ENCODE assay signal across 1 cellular context in the genomic region with DNA sequence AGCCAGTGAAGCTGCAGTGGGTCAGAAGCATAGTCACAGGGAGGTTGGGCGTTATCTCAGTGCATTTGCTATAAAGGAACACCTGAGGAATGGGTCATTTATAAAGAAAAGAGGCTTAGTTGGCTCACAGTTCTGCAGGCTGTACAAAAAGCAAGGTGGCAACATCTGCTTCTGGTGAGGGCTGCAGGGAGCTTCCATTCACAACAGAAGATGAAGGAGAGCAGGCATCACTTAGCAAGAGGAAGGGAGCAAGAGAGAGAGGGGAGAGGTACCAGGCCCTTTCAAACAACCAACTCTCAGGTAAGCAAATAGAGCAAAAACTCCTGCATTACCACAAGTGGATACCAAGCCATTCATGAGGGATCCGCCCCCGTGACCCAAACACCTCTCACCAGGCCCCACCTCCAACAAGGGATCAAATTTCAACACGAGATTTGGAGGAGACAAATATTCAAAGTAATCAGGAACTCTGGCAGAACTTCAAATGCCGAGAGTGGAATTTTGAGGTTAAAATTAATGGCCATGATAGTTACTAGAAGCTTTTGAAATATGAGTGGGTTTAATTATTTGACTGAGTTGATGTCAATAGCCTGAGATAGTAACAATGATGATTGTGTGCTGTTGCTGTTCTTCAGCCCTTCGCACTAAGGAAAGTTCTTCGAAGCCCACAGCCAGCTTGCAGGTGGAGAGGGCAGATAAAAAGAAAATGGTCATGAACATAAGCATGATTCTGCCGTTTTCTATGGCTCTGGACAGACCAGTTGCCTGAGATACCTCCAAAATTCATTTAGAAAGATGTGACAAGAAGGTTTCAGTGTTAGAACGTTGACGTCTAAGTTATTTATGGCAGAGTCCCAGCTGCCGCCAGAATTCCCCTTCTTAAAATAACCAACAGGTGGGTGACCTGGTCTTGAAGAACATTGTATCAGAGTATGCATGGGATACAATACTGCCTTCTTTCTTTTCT.
TF ChIP-seq lines count a peak whose summit lies in the region.

No MANE protein-coding gene starts in this region.

TF ChIP-seq in GM12878, 131 proteins besides CTCF, POLR2A, EP300 and RAD21 (continued from another document):
- TF ChIP-seq, protein P1, sequence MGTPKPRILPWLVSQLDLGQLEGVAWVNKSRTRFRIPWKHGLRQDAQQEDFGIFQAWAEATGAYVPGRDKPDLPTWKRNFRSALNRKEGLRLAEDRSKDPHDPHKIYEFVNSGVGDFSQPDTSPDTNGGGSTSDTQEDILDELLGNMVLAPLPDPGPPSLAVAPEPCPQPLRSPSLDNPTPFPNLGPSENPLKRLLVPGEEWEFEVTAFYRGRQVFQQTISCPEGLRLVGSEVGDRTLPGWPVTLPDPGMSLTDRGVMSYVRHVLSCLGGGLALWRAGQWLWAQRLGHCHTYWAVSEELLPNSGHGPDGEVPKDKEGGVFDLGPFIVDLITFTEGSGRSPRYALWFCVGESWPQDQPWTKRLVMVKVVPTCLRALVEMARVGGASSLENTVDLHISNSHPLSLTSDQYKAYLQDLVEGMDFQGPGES (IDR thresholded peaks at IDR 0.05) = no peak
- TF ChIP-seq PML (IDR thresholded peaks at IDR 0.05; ENCODE audit: low read length) = peak; percentile 95
- peak; percentile 90 for TF ChIP-seq EED (IDR thresholded peaks at IDR 0.05; ENCODE audit: low read depth)
- TF ChIP-seq MEF2B (IDR thresholded peaks at IDR 0.05; ENCODE audit: partially characterized antibody, poor library complexity, severe bottlenecking) = peak; percentile 97
- peak; percentile 94 for TF ChIP-seq JUNB (IDR thresholded peaks at IDR 0.05)
- peak; percentile 90 for TF ChIP-seq SP1 (IDR thresholded peaks at IDR 0.05; ENCODE audit: low read depth, low read length)
- TF ChIP-seq, protein P2, sequence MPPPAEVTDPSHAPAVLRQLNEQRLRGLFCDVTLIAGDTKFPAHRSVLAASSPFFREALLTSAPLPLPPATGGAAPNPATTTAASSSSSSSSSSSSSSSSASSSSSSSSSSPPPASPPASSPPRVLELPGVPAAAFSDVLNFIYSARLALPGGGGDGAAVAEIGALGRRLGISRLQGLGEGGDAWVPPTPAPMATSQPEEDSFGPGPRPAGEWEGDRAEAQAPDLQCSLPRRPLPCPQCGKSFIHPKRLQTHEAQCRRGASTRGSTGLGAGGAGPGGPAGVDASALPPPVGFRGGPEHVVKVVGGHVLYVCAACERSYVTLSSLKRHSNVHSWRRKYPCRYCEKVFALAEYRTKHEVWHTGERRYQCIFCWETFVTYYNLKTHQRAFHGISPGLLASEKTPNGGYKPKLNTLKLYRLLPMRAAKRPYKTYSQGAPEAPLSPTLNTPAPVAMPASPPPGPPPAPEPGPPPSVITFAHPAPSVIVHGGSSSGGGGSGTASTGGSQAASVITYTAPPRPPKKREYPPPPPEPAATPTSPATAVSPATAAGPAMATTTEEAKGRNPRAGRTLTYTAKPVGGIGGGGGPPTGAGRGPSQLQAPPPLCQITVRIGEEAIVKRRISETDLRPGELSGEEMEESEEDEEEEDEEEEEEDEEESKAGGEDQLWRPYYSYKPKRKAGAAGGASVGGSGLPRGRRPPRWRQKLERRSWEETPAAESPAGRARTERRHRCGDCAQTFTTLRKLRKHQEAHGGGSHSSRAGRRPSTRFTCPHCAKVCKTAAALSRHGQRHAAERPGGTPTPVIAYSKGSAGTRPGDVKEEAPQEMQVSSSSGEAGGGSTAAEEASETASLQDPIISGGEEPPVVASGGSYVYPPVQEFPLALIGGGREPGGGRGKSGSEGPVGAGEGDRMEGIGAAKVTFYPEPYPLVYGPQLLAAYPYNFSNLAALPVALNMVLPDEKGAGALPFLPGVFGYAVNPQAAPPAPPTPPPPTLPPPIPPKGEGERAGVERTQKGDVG (CRISPR knock-in tag; IDR thresholded peaks at IDR 0.05) = no peak
- peak; percentile 70 for TF ChIP-seq MYB (IDR thresholded peaks at IDR 0.05; ENCODE audit: borderline replicate concordance, low read depth, low read length)
- TF ChIP-seq EGR1 (IDR thresholded peaks at IDR 0.05; ENCODE audit: borderline replicate concordance in 1 of 2, low read depth in 2 of 2, low read length in 2 of 2) = peak in 1 of 2 experiments; percentile 69; a peak in 2 of 3 replicates
- no peak for TF ChIP-seq SREBF2 (IDR thresholded peaks at IDR 0.05; ENCODE audit: low read length)
- TF ChIP-seq, protein P3, sequence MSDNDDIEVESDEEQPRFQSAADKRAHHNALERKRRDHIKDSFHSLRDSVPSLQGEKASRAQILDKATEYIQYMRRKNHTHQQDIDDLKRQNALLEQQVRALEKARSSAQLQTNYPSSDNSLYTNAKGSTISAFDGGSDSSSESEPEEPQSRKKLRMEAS (IDR thresholded peaks at IDR 0.05; ENCODE audit: low read depth, low read length) = no peak
- TF ChIP-seq BMI1 (IDR thresholded peaks at IDR 0.05; ENCODE audit: borderline replicate concordance) = peak; percentile 68
- peak in 1 of 2 experiments; percentile 39; a peak in 3 of 4 replicates for TF ChIP-seq BHLHE40 (IDR thresholded peaks at IDR 0.05; ENCODE audit: borderline replicate concordance in 1 of 2, low read depth in 2 of 2, low read length in 1 of 2)
- TF ChIP-seq, protein P4, sequence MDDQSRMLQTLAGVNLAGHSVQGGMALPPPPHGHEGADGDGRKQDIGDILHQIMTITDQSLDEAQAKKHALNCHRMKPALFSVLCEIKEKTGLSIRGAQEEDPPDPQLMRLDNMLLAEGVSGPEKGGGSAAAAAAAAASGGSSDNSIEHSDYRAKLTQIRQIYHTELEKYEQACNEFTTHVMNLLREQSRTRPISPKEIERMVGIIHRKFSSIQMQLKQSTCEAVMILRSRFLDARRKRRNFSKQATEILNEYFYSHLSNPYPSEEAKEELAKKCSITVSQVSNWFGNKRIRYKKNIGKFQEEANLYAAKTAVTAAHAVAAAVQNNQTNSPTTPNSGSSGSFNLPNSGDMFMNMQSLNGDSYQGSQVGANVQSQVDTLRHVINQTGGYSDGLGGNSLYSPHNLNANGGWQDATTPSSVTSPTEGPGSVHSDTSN (IDR thresholded peaks at IDR 0.05; ENCODE audit: insufficient replicate concordance, low read depth, low read length) = peak; percentile 14
- TF ChIP-seq, protein P5, sequence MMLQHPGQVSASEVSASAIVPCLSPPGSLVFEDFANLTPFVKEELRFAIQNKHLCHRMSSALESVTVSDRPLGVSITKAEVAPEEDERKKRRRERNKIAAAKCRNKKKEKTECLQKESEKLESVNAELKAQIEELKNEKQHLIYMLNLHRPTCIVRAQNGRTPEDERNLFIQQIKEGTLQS (IDR thresholded peaks at IDR 0.05; ENCODE audit: borderline replicate concordance, extremely low read depth, low read depth, low read length) = no peak
- TF ChIP-seq ZBED1 (IDR thresholded peaks at IDR 0.05; ENCODE audit: borderline replicate concordance) = peak; percentile 97
- TF ChIP-seq, protein P6, sequence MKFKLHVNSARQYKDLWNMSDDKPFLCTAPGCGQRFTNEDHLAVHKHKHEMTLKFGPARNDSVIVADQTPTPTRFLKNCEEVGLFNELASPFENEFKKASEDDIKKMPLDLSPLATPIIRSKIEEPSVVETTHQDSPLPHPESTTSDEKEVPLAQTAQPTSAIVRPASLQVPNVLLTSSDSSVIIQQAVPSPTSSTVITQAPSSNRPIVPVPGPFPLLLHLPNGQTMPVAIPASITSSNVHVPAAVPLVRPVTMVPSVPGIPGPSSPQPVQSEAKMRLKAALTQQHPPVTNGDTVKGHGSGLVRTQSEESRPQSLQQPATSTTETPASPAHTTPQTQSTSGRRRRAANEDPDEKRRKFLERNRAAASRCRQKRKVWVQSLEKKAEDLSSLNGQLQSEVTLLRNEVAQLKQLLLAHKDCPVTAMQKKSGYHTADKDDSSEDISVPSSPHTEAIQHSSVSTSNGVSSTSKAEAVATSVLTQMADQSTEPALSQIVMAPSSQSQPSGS (IDR thresholded peaks at IDR 0.05; ENCODE audit: low read length) = peak; percentile 100
- TF ChIP-seq WRNIP1 (IDR thresholded peaks at IDR 0.05; ENCODE audit: borderline replicate concordance, low read depth, low read length) = no peak
- no peak for TF ChIP-seq ZNF384 (IDR thresholded peaks at IDR 0.05; ENCODE audit: borderline replicate concordance, low read depth, low read length)
- TF ChIP-seq, protein P7, sequence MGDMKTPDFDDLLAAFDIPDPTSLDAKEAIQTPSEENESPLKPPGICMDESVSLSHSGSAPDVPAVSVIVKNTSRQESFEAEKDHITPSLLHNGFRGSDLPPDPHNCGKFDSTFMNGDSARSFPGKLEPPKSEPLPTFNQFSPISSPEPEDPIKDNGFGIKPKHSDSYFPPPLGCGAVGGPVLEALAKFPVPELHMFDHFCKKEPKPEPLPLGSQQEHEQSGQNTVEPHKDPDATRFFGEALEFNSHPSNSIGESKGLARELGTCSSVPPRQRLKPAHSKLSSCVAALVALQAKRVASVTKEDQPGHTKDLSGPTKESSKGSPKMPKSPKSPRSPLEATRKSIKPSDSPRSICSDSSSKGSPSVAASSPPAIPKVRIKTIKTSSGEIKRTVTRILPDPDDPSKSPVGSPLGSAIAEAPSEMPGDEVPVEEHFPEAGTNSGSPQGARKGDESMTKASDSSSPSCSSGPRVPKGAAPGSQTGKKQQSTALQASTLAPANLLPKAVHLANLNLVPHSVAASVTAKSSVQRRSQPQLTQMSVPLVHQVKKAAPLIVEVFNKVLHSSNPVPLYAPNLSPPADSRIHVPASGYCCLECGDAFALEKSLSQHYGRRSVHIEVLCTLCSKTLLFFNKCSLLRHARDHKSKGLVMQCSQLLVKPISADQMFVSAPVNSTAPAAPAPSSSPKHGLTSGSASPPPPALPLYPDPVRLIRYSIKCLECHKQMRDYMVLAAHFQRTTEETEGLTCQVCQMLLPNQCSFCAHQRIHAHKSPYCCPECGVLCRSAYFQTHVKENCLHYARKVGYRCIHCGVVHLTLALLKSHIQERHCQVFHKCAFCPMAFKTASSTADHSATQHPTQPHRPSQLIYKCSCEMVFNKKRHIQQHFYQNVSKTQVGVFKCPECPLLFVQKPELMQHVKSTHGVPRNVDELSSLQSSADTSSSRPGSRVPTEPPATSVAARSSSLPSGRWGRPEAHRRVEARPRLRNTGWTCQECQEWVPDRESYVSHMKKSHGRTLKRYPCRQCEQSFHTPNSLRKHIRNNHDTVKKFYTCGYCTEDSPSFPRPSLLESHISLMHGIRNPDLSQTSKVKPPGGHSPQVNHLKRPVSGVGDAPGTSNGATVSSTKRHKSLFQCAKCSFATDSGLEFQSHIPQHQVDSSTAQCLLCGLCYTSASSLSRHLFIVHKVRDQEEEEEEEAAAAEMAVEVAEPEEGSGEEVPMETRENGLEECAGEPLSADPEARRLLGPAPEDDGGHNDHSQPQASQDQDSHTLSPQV (IDR thresholded peaks at IDR 0.05) = 0 out of 2 replicates have a peak, but pooled peaks have one; percentile 8
- 0 out of 2 replicates have a peak, but pooled peaks have one; percentile 79 for TF ChIP-seq STAT3 (IDR thresholded peaks at IDR 0.05; ENCODE audit: low read depth, low read length)
